13 cellular contexts compared by ENCODE assay signal in the genomic region with DNA sequence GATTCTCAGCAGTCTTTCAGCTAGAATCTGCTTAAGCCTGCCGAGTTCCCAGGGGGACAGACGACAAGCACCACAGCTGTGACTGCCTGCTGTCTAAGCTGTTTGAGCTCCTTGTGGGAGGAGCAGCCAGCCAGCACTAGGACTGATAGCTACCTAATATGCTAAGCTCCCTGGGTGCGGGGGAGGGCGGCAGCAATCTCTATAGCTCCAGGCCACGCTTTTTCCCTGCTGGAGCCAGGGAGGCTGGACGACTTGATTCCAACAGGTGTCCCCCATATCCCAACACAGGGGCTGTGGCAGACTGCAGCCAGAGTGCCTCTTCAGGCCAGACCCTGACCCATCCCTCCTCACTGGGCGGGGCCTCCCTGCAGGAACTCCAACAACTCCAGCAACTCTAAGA.
DNase-seq lines count a peak whose midpoint lies in the region; ATAC-seq lines count a peak whose summit lies in the region.
"Had no signal": no experiment of that assay in that cellular context is flagged by ENCODE, and none has a peak within 500 bp of the region (broad histone marks: within the 10 kb centered on the region; RNA-seq: fewer than 3 reads in every experiment).

No MANE protein-coding gene starts in this region.

- H3K18ac ChIP-seq in mesendoderm (ENCODE audit: low read length), result no peak overlapping the region

- no peaks in the 10 kb centered on the region for H3K9me3 ChIP-seq in right cardiac atrium (ENCODE audit: control insufficient read depth, low read length)
- H3K9me3 ChIP-seq: ovary, thoracic aorta had no signal

- no peaks in the 10 kb centered on the region for H3K79me2 ChIP-seq in mesendoderm (ENCODE audit: control insufficient read depth, insufficient read depth, low read length)

- ATAC-seq in right cardiac atrium, result no peak
- ATAC-seq in left cardiac atrium, result no peak
- ATAC-seq in GM19467 (IDR thresholded peaks at IDR 0.05; ENCODE audit: unreplicated experiment), result no peak

- no peak overlapping the region for H4K5ac ChIP-seq in mesendoderm (ENCODE audit: low read length)

- H3K4ac ChIP-seq in mesendoderm (ENCODE audit: low read depth, low read length), result no peak overlapping the region

- H3K27ac ChIP-seq in right cardiac atrium (ENCODE audit: low read length) (no peak overlapping the region), mesendoderm (ENCODE audit: low read depth, low read length) (no peak overlapping the region), substantia nigra (ENCODE audit: low read depth, low read length, poor library complexity, severe bottlenecking) (no peak overlapping the region)
- H3K27ac ChIP-seq: ovary, PC-9, thoracic aorta had no signal

- H3K4me1 ChIP-seq in right cardiac atrium (ENCODE audit: control insufficient read depth, insufficient read depth, low read length) (no peaks in the 10 kb centered on the region), mesendoderm (ENCODE audit: control insufficient read depth, low read depth, low read length) (peaks cover 2% of the 10 kb centered on the region)

- no peak overlapping the region for H3K56ac ChIP-seq in mesendoderm (ENCODE audit: low read length)

- H3K23ac ChIP-seq in mesendoderm (ENCODE audit: low read length), result no peak overlapping the region

- intact Hi-C loops in right cardiac atrium (cut with DNase I) (no loop called here), left cardiac atrium (cut with DNase I) (no loop called here)

- H2BK120ac ChIP-seq in mesendoderm (ENCODE audit: low read depth, low read length), result no peak overlapping the region

- WGBS in right cardiac atrium, result 30% methylated on average over 7 of the region's 7 CpGs
- no CpG with 5 or more reads among the region's 7 CpGs for WGBS in mesendoderm (ENCODE audit: extremely low coverage, insufficient coverage, low lambda C conversion rate)

- H3K79me1 ChIP-seq in mesendoderm (ENCODE audit: low read length), result no peaks in the 10 kb centered on the region

- H3K4me3 ChIP-seq in right cardiac atrium (ENCODE audit: low read length) (no peak overlapping the region), mesendoderm (ENCODE audit: low read length) (no peak overlapping the region)
- H3K4me3 ChIP-seq: ovary, PC-9, thoracic aorta had no signal

- H3K4me2 ChIP-seq in mesendoderm (ENCODE audit: low read length), result no peak overlapping the region
- H3K4me2 ChIP-seq: PC-9 had no signal

- no peaks in the 10 kb centered on the region for H3K36me3 ChIP-seq in mesendoderm (ENCODE audit: control insufficient read depth, insufficient read depth, low read length)
- H3K36me3 ChIP-seq: ovary, thoracic aorta had no signal

- no peaks in the 10 kb centered on the region for H3K27me3 ChIP-seq in right cardiac atrium (ENCODE audit: control insufficient read depth, insufficient read depth)
- no peaks in the 10 kb centered on the region for H3K27me3 ChIP-seq in mesendoderm (ENCODE audit: insufficient read depth, low read length, poor library complexity)
- H3K27me3 ChIP-seq: ovary had no signal

- no peak overlapping the region for H2BK15ac ChIP-seq in mesendoderm (replicated peaks; ENCODE audit: low read depth)

- H4K8ac ChIP-seq in mesendoderm (ENCODE audit: low read depth, low read length), result no peak overlapping the region

- no peak overlapping the region for H2AK5ac ChIP-seq in mesendoderm (ENCODE audit: low read length)

- no peak overlapping the region for H2BK5ac ChIP-seq in mesendoderm (ENCODE audit: low read length)

- DNase-seq in right cardiac atrium (peak in 2 of 3 donors; percentile 21 to 22), left cardiac atrium (no peak), RPMI8226 (peak; percentile 13), mesendoderm (peak; percentile 98), substantia nigra (lab: John Stamatoyannopoulos, UW) (no peak), LoVo (ENCODE audit: low spot score) (no peak), A172 (ENCODE audit: low spot score) (no peak)
- DNase-seq: NCI-H187 treated with DMSO at 0.1 percent for 48 hours; ovary; PC-9; stimulated activated CD4-positive, alpha-beta T cell treated with anti-CD3 and anti-CD28 coated beads, Interleukin-15, amount 100 ng/mL, for 24 hours had no signal

- H3K9ac ChIP-seq in mesendoderm (ENCODE audit: low read length), result no peak overlapping the region

Comparison
In these comparisons a context has a peak if more than half of its experiments do, and no peak if none do; other contexts are left out.
1. DNase-seq: peak in right cardiac atrium (2 of 3), RPMI8226 (single experiment) and mesendoderm (single experiment); none in left cardiac atrium (single experiment), substantia nigra (0 of 49), LoVo (single experiment) and A172 (single experiment).